ENCODE assay signal across 29 cellular contexts in genomic region chr6:156660389-156660788, GRCh38.
"Had no signal": no experiment of that assay in that cellular context is flagged by ENCODE, and none has a peak within 500 bp of the region (broad histone marks: within the 10 kb centered on the region; RNA-seq: fewer than 3 reads in every experiment).

No MANE protein-coding gene starts in this region.

- H3K9me3 ChIP-seq: adrenal gland, body of pancreas, breast epithelium, SJCRH30 had no signal

- H3K4me1 ChIP-seq: breast epithelium had no signal

- H3K4me3 Mint-ChIP-seq: activated CD4-positive, alpha-beta T cell treated with anti-CD3 and anti-CD28 coated beads, Interleukin-2, amount 10 ng/mL, durations not matched to agents 24 days and 14 days; activated CD8-positive, alpha-beta T cell treated with anti-CD3 and anti-CD28 coated beads for 36 hours; activated naive CD4-positive, alpha-beta T cell treated with anti-CD3 and anti-CD28 coated beads for 36 hours; activated T-cell treated with anti-CD3 and anti-CD28 coated beads, Interleukin-2, amount 50 U/mL, for 24 hours; activated T-helper 1 cell treated with anti-CD3 and anti-CD28 coated beads, Interleukin-12 subunit alpha, Interleukin-12 subunit beta, Interleukin-2, Interleukin-4 antibody, amounts not matched to agents 30 ng/mL and 10 ng/mL and 1 ng/mL, durations not matched to agents 14 hours and 24 hours and 36 hours; T-helper 1 cell treated with Interleukin-12 subunit alpha and Interleukin-12 subunit beta and Interleukin-4 antibody, amounts not matched to agents 30 μg/mL and 1 μg/mL, for 36 hours had no signal

- H3K36me3 ChIP-seq: adrenal gland, breast epithelium, SJCRH30 had no signal

- ATAC-seq: activated CD8-positive, alpha-beta T cell treated with anti-CD3 and anti-CD28 coated beads for 36 hours; body of pancreas; Panc1 had no signal

- H3K27me3 Mint-ChIP-seq: activated T-cell treated with anti-CD3 and anti-CD28 coated beads, Interleukin-2, amount 50 U/mL, for 24 hours had no signal

- H3K9me3 Mint-ChIP-seq: activated CD4-positive, alpha-beta T cell treated with anti-CD3 and anti-CD28 coated beads, Interleukin-2, amount 10 ng/mL, durations not matched to agents 24 days and 14 days; activated CD8-positive, alpha-beta T cell treated with anti-CD3 and anti-CD28 coated beads for 36 hours; activated naive CD4-positive, alpha-beta T cell treated with anti-CD3 and anti-CD28 coated beads, Interleukin-2, amount 50 U/mL, for 72 hours; activated T-cell treated with anti-CD3 and anti-CD28 coated beads, Interleukin-2, amount 50 U/mL, for 24 hours; activated T-helper 1 cell treated with anti-CD3 and anti-CD28 coated beads, Interleukin-12 subunit alpha, Interleukin-12 subunit beta, Interleukin-2, Interleukin-4 antibody, amounts not matched to agents 30 ng/mL and 10 ng/mL and 1 ng/mL, durations not matched to agents 14 hours and 24 hours and 36 hours; T-helper 1 cell treated with Interleukin-12 subunit alpha and Interleukin-12 subunit beta and Interleukin-4 antibody, amounts not matched to agents 30 μg/mL and 1 μg/mL, for 36 hours had no signal

- H3K27me3 ChIP-seq: adrenal gland, body of pancreas, breast epithelium, SJCRH30 had no signal

- DNase-seq: activated CD4-positive, alpha-beta T cell treated with anti-CD3 and anti-CD28 coated beads, Interleukin-2, amount 10 ng/mL, durations not matched to agents 24 days and 14 days; activated CD4-positive, alpha-beta T cell treated with anti-CD3 and anti-CD28 coated beads, Interleukin-2, amount 50 U/mL, for 4 hours; activated CD8-positive, alpha-beta T cell treated with anti-CD3 and anti-CD28 coated beads for 36 hours; activated gamma-delta T cell treated with Interleukin-2 at 50 U/mL for 16 hours; activated naive CD4-positive, alpha-beta T cell treated with anti-CD3 and anti-CD28 coated beads for 36 hours; activated T-cell treated with anti-CD3 and anti-CD28 coated beads, Interleukin-2, amount 50 U/mL, for 24 hours; adrenal gland; body of pancreas; cerebellar nuclear complex; MM.1S; NCI-H1048; NCI-H1105 treated with DMSO at 0.1 percent for 48 hours; NCI-H1436; NCI-H1694; NCI-H1930; NCI-H2081 treated with DMSO at 0.1 percent for 48 hours; NCI-H345; NCI-H524 treated with DMSO at 0.1 percent for 48 hours; SHP77; SJCRH30; T-helper 9 cell had no signal

- H3K36me3 Mint-ChIP-seq: activated naive CD4-positive, alpha-beta T cell treated with anti-CD3 and anti-CD28 coated beads, Interleukin-2, amount 50 U/mL, for 72 hours had no signal

- H3K4me2 ChIP-seq: KMS-11 had no signal

- H3K27ac ChIP-seq: adrenal gland, body of pancreas, breast epithelium, KMS-11, SJCRH30, SK-N-MC had no signal

- H3K9ac ChIP-seq: KMS-11 had no signal

- FAIRE-seq: astrocyte had no signal

- H3K4me3 ChIP-seq: adrenal gland, body of pancreas, breast epithelium, SJCRH30, SK-N-MC had no signal

- H3K27ac Mint-ChIP-seq: activated CD4-positive, alpha-beta T cell treated with anti-CD3 and anti-CD28 coated beads, Interleukin-2, amount 10 ng/mL, durations not matched to agents 24 days and 14 days; activated CD8-positive, alpha-beta T cell treated with anti-CD3 and anti-CD28 coated beads for 36 hours; activated naive CD4-positive, alpha-beta T cell treated with anti-CD3 and anti-CD28 coated beads for 36 hours; activated T-cell treated with anti-CD3 and anti-CD28 coated beads, Interleukin-2, amount 50 U/mL, for 24 hours; activated T-helper 1 cell treated with anti-CD3 and anti-CD28 coated beads, Interleukin-12 subunit alpha, Interleukin-12 subunit beta, Interleukin-2, Interleukin-4 antibody, amounts not matched to agents 30 ng/mL and 10 ng/mL and 1 ng/mL, durations not matched to agents 14 hours and 24 hours and 36 hours; T-helper 1 cell treated with Interleukin-12 subunit alpha and Interleukin-12 subunit beta and Interleukin-4 antibody, amounts not matched to agents 30 μg/mL and 1 μg/mL, for 36 hours had no signal
